Comparison of ENCODE assay signal across 1 cellular context in genomic region chr5:91339053-91339710, GRCh38.
TF ChIP-seq lines count a peak whose summit lies in the region.

No MANE protein-coding gene starts in this region.

TF ChIP-seq in H1, 55 proteins besides CTCF, POLR2A, EP300 and RAD21:
- peak; percentile 49; the same call in 1 of the 2 replicates for TF ChIP-seq TEAD4 (IDR thresholded peaks at IDR 0.05; ENCODE audit: low read depth, low read length)
- TF ChIP-seq KDM1A (IDR thresholded peaks at IDR 0.05; ENCODE audit: borderline replicate concordance, low read length): peak; percentile 93
- TF ChIP-seq CEBPB (IDR thresholded peaks at IDR 0.05; ENCODE audit: low read depth, low read length): 0 out of 2 replicates have a peak, but pooled peaks have one; percentile 10
- no peak for TF ChIP-seq ATF2 (IDR thresholded peaks at IDR 0.05; ENCODE audit: low read length)
- TF ChIP-seq MAFK (IDR thresholded peaks at IDR 0.05; ENCODE audit: low read depth, low read length): no peak
TF ChIP-seq in H1: peak in this region for 3.
